In genomic region chr3:58323795-58324674, GRCh38 we compare ENCODE assay signal across 15 cellular contexts. TPM values are rescaled to one million over a fixed set of nuclear protein-coding genes. Genes with fewer than 3 reads are reported as not detected.
A peak's percentile ranks its signal among the peaks of the same experiment; 100 is the strongest.
DNase-seq lines count a peak whose midpoint lies in the region; ATAC-seq, FAIRE-seq and TF ChIP-seq lines count a peak whose summit lies in the region.
"Had no signal": no experiment of that assay in that cellular context is flagged by ENCODE, and none has a peak within 500 bp of the region (broad histone marks: within the 10 kb centered on the region; RNA-seq: fewer than 3 reads in every experiment).

No MANE protein-coding gene starts in this region.

- H3K27me3 ChIP-seq in PC-3 (ENCODE audit: low read length): no peaks in the 10 kb centered on the region
- H3K27me3 ChIP-seq in heart left ventricle: no peaks in the 10 kb centered on the region
- H3K27me3 ChIP-seq: left lung, ovary had no signal

- H3K36me3 Mint-ChIP-seq in osteocyte (ENCODE audit: unreplicated experiment) (peaks cover 5% of the 10 kb centered on the region), Calu3 (ENCODE audit: insufficient read depth, unreplicated experiment) (peaks cover 10% of the 10 kb centered on the region)

- H3K27me3 Mint-ChIP-seq in osteocyte (ENCODE audit: unreplicated experiment): no peaks in the 10 kb centered on the region
- H3K27me3 Mint-ChIP-seq in Calu3 (ENCODE audit: unreplicated experiment): no peaks in the 10 kb centered on the region

- WGBS in heart left ventricle, 4 donors: 77 to 84% (median 82%) methylated on average over 1 of the region's 1 CpG

- CTCF ChIA-PET in PC-3 (lab: Charles Lee) (no interaction called here), Calu3 (lab: Charles Lee) (no interaction called here), GM10248 (lab: Yijun Ruan, JAX) (interaction anchor here (0.9 to 8.6 kb wide), 8 partner anchors 12 to 146 kb away, joined by 3 to 107 read pairs (median 5); partner anchors contain the start of genes HTD2 and RPP14)

- no peaks in the 10 kb centered on the region for H3K79me2 ChIP-seq in PC-3 (ENCODE audit: low read length)

- H3F3A ChIP-seq in PC-3 (ENCODE audit: low read length, unreplicated experiment): no peaks in the 10 kb centered on the region

- no peaks in the 10 kb centered on the region for H4K20me1 ChIP-seq in PC-3 (ENCODE audit: low read length)

- TF ChIP-seq CTCF in PC-3 (conservative IDR thresholded peaks at IDR 0.05; ENCODE audit: low read depth, low read length) (no peak), osteocyte (IDR thresholded peaks at IDR 0.05) (no peak), Calu3 (IDR thresholded peaks at IDR 0.05; ENCODE audit: unreplicated experiment) (no peak), heart left ventricle (IDR thresholded peaks at IDR 0.05) (no peak), GM10248 (IDR thresholded peaks at IDR 0.05; ENCODE audit: control extremely low read depth, extremely low read depth, low read depth, missing control alignments) (no peak)

- H3K4me2 ChIP-seq in PC-3 (ENCODE audit: low read length): no peak overlapping the region

- H3K4me3 ChIP-seq in PC-3 (ENCODE audit: low read length) (no peak overlapping the region), heart left ventricle (no peak overlapping the region)
- H3K4me3 ChIP-seq: GM23338, left lung, ovary had no signal

- H3K27ac ChIP-seq in PC-3 (ENCODE audit: low read length) (no peak overlapping the region), caudate nucleus (ENCODE audit: low read depth, low read length) (peak overlapping the region; percentile 59), heart left ventricle (peak overlapping the region in 1 of 12 donors; percentile 9)
- H3K27ac ChIP-seq: left lung had no signal

- peak overlapping the region; percentile 28 for H3K27ac Mint-ChIP-seq in osteocyte (ENCODE audit: unreplicated experiment)
- no peak overlapping the region for H3K27ac Mint-ChIP-seq in Calu3 (ENCODE audit: unreplicated experiment)
- H3K27ac Mint-ChIP-seq: endodermal cell, GM23338 had no signal

- H3K9me3 ChIP-seq in PC-3 (ENCODE audit: low read length): no peaks in the 10 kb centered on the region
- H3K9me3 ChIP-seq in heart left ventricle: no peaks in the 10 kb centered on the region
- H3K9me3 ChIP-seq: left lung, ovary had no signal

- FAIRE-seq in GM12892 (lab: Jason Lieb, UNC): peak; percentile 48

- H3K9me3 Mint-ChIP-seq in osteocyte (ENCODE audit: unreplicated experiment) (no peaks in the 10 kb centered on the region), Calu3 (ENCODE audit: low read depth, unreplicated experiment) (no peaks in the 10 kb centered on the region)
- H3K9me3 Mint-ChIP-seq: endodermal cell, GM23338, WTC11 had no signal

- no peaks in the 10 kb centered on the region for H3K9me2 ChIP-seq in PC-3 (replicated peaks; ENCODE audit: low read length)

- ATAC-seq in PC-3 (peak; percentile 36), heart left ventricle (no peak)
- ATAC-seq: GM23338, left lung, WTC11 had no signal

- H3K4me1 Mint-ChIP-seq in osteocyte (ENCODE audit: unreplicated experiment) (peaks cover 23% of the 10 kb centered on the region), Calu3 (ENCODE audit: low read depth, unreplicated experiment) (peaks cover 5% of the 10 kb centered on the region)

- POLR2A ChIA-PET in PC-3 (lab: Charles Lee; ENCODE audit: unreplicated experiment) (no interaction called here), GM10248 (lab: Yijun Ruan, JAX) (interaction anchor here (1.3 kb wide), 1 partner anchor 18 kb away, joined by 4 read pairs; the partner anchor contains the start of genes HTD2 and RPP14)

- H3K4me1 ChIP-seq in PC-3 (ENCODE audit: insufficient read depth, low read length) (no peaks in the 10 kb centered on the region), heart left ventricle (peaks cover 0 to 23% (median 10%) of the 10 kb centered on the region in 12 donors)

- H2AFZ ChIP-seq in PC-3 (ENCODE audit: low read length): no peak overlapping the region
- H2AFZ ChIP-seq: GM23338 had no signal

- BruUV-seq in PC-3 (replicated peaks; lab: Mats Ljungman, UMichigan) (no TSS peak), Calu3 (replicated peaks; lab: Mats Ljungman, UMichigan) (no TSS peak)

- intact Hi-C loops in PC-3 (cut with micrococcal nuclease) (no loop called here), Calu3 (cut with micrococcal nuclease; ENCODE audit: unreplicated experiment) (no loop called here), heart left ventricle (cut with DNase I) (loop anchor here in 9 of 10 donors (5.0 kb wide), 2 partner anchors 93 to 208 kb away; no protein-coding TSS in a partner anchor)

- no peak for TF ChIP-seq POLR2A in GM12892 (IDR thresholded peaks at IDR 0.05; ENCODE audit: low read depth, low read length)
- TF ChIP-seq POLR2A in heart left ventricle (IDR thresholded peaks at IDR 0.05): no peak

- no peak overlapping the region for H3K9ac ChIP-seq in PC-3 (ENCODE audit: low read length)

- H3K36me3 ChIP-seq in PC-3 (ENCODE audit: low read depth, low read length) (peaks cover 6% of the 10 kb centered on the region; the same call in 1 of the 2 replicates), heart left ventricle (peaks cover 0 to 16% (median 8%) of the 10 kb centered on the region in 9 donors)
- H3K36me3 ChIP-seq: ovary had no signal

- no peak overlapping the region for H3K4me3 Mint-ChIP-seq in osteocyte (ENCODE audit: unreplicated experiment)
- no peak overlapping the region for H3K4me3 Mint-ChIP-seq in Calu3 (ENCODE audit: low read depth, unreplicated experiment)
- H3K4me3 Mint-ChIP-seq: endodermal cell, GM23338, WTC11 had no signal

- DNase-seq in GM12892 (ENCODE audit: insufficient read length): no peak
- DNase-seq in PC-3: peak; percentile 13
- DNase-seq in caudate nucleus (lab: John Stamatoyannopoulos, UW): peak in 4 of 61 donors; percentile 16 to 63 (median 44)
- DNase-seq in osteocyte (ENCODE audit: extremely low spot score, unreplicated experiment): no peak
- DNase-seq in Calu3: no peak
- no peak for DNase-seq in heart left ventricle
- DNase-seq in GM10248 (ENCODE audit: extremely low spot score): no peak
- DNase-seq: amniotic stem cell; endodermal cell; glutamatergic neuron; left lung; ovary; stimulated activated CD4-positive, alpha-beta T cell treated with anti-CD3 and anti-CD28 coated beads, Interleukin-4, amount 100 ng/mL, for 4 hours had no signal

RNA-seq across cellular contexts. Expression of gene PXK, which starts 8.7 kb away (rescaled TPM):
- 15.3 TPM for polyA plus RNA-seq in GM12892 (2012; ENCODE audit: missing spikeins)
- total RNA-seq in PC-3 (2014; rRNA removed): 11.1 and 14.5 TPM in 2 replicates
- 37.0 and 39.1 TPM in 2 replicates for total RNA-seq in osteocyte
- 8.6 and 10.8 TPM in 2 replicates for total RNA-seq in Calu3 (2022)
- 10 to 100 TPM in 7 of 9 donors, 1 to 10 TPM in 2; 8.2 to 24.3 (median 13.6) TPM for total RNA-seq in heart left ventricle
- 10 to 100 TPM in 1 of 2 donors, 1 to 10 TPM in 1; 3.4 to 12.1 TPM for polyA plus RNA-seq in heart left ventricle

RNA-seq across cellular contexts. Expression of gene HTD2, which starts 17.7 kb away (rescaled TPM):
- 6.5 TPM for polyA plus RNA-seq in GM12892 (2012; ENCODE audit: missing spikeins)
- 4.9 and 6.9 TPM in 2 replicates for total RNA-seq in PC-3 (2014; rRNA removed)
- total RNA-seq in osteocyte: 3.2 and 7.7 TPM in 2 replicates
- 7.5 and 8.5 TPM in 2 replicates for total RNA-seq in Calu3 (2022)
- total RNA-seq in heart left ventricle: 10 to 100 TPM in 6 of 9 donors, 1 to 10 TPM in 3; 5.7 to 21.6 (median 12.4) TPM
- 10 to 100 TPM in 1 of 2 donors, 1 to 10 TPM in 1; 2.7 to 19.0 TPM for polyA plus RNA-seq in heart left ventricle

RNA-seq across cellular contexts. Expression of gene RPP14, which starts 18.0 kb away (rescaled TPM):
- 7.8 TPM for polyA plus RNA-seq in GM12892 (2012; ENCODE audit: missing spikeins)
- total RNA-seq in PC-3 (2014; rRNA removed) (28.8 and 30.0 TPM in 2 replicates), osteocyte (14.2 and 17.9 TPM in 2 replicates), Calu3 (2022) (17.2 and 18.4 TPM in 2 replicates), heart left ventricle (10 to 100 TPM in 8 of 9 donors, 1 to 10 TPM in 1; 9.6 to 32.4 (median 24.0) TPM)
- polyA plus RNA-seq in heart left ventricle: 10 to 100 TPM; 18.6 to 27.9 TPM

Comparison
In these comparisons a context has a peak if more than half of its experiments do, and no peak if none do; other contexts are left out.
1. intact Hi-C loops: an anchor here in heart left ventricle (5.0 kb wide); none called in PC-3 and Calu3.